Comparison of ENCODE assay signal across 20 cellular contexts in genomic region chr1:182370532-182370931, GRCh38. TPM values are rescaled to one million over a fixed set of nuclear protein-coding genes. Genes with fewer than 3 reads are reported as not detected.
DNase-seq lines count a peak whose midpoint lies in the region; ATAC-seq lines count a peak whose summit lies in the region.
"Had no signal": no experiment of that assay in that cellular context is flagged by ENCODE, and none has a peak within 500 bp of the region (broad histone marks: within the 10 kb centered on the region; RNA-seq: fewer than 3 reads in every experiment).

No MANE protein-coding gene starts in this region.

- no peak overlapping the region for H3K4me3 Mint-ChIP-seq in activated CD4-positive, alpha-beta T cell treated with anti-CD3 and anti-CD28 coated beads for 36 hours
- H3K4me3 Mint-ChIP-seq: CD14-positive monocyte; CD4-positive, alpha-beta memory T cell; CD4-positive, CD25-positive, alpha-beta regulatory T cell; CD8-positive, alpha-beta memory T cell had no signal

- no peak overlapping the region for H3K27ac Mint-ChIP-seq in activated CD4-positive, alpha-beta T cell treated with anti-CD3 and anti-CD28 coated beads for 36 hours
- H3K27ac Mint-ChIP-seq: CD14-positive monocyte; CD4-positive, alpha-beta memory T cell; CD4-positive, CD25-positive, alpha-beta regulatory T cell; CD8-positive, alpha-beta memory T cell had no signal

- H3K27me3 Mint-ChIP-seq in activated CD4-positive, alpha-beta T cell treated with anti-CD3 and anti-CD28 coated beads for 36 hours, result no peaks in the 10 kb centered on the region

- H3K36me3 Mint-ChIP-seq in activated CD4-positive, alpha-beta T cell treated with anti-CD3 and anti-CD28 coated beads for 36 hours (ENCODE audit: low read depth), result no peaks in the 10 kb centered on the region
- H3K36me3 Mint-ChIP-seq: CD14-positive monocyte; CD4-positive, alpha-beta memory T cell; CD4-positive, CD25-positive, alpha-beta regulatory T cell; CD8-positive, alpha-beta memory T cell had no signal

- peak; percentile 55 for DNase-seq in NCI-H526 treated with DMSO at 0.1 percent for 48 hours (lab: John Stamatoyannopoulos, UW)
- peak; percentile 40 for DNase-seq in NCI-H82 treated with DMSO at 0.1 percent for 48 hours (lab: John Stamatoyannopoulos, UW; ENCODE audit: unreplicated experiment)
- no peak for DNase-seq in activated naive CD4-positive, alpha-beta T cell treated with anti-CD3 and anti-CD28 coated beads, Interleukin-2, amount 50 U/mL, for 16 hours
- DNase-seq in DMS53 treated with DMSO at 0.1 percent for 48 hours (lab: John Stamatoyannopoulos, UW; ENCODE audit: unreplicated experiment), result no peak
- DNase-seq in activated CD4-positive, alpha-beta T cell treated with anti-CD3 and anti-CD28 coated beads for 36 hours, result no peak
- DNase-seq: 8988T; ACHN; BE2C; C1 segment of cervical spinal cord; CD4-positive, alpha-beta memory T cell; CD4-positive, CD25-positive, alpha-beta regulatory T cell; CD8-positive, alpha-beta memory T cell; COR-L47; DMS 273 treated with DMSO at 0.1 percent for 48 hours; DMS153; DMS53; DMS79 treated with DMSO at 0.1 percent for 48 hours; GF-D8 had no signal

- ATAC-seq in activated CD4-positive, alpha-beta T cell treated with anti-CD3 and anti-CD28 coated beads for 36 hours, result no peak

- CTCF ChIA-PET in activated CD4-positive, alpha-beta T cell treated with anti-CD3 and anti-CD28 coated beads for 36 hours (lab: Charles Lee), result interaction anchor here (0.6 to 1.3 kb wide), 4 partner anchors 11 to 653 kb away, joined by 3 to 4 read pairs (median 3); no protein-coding TSS in a partner anchor

- intact Hi-C loops in activated CD4-positive, alpha-beta T cell treated with anti-CD3 and anti-CD28 coated beads for 36 hours (cut with DNase I, micrococcal nuclease), result no loop called here

- H3K9me3 Mint-ChIP-seq in activated CD4-positive, alpha-beta T cell treated with anti-CD3 and anti-CD28 coated beads for 36 hours (ENCODE audit: low read depth), result no peaks in the 10 kb centered on the region
- H3K9me3 Mint-ChIP-seq: CD14-positive monocyte; CD8-positive, alpha-beta memory T cell had no signal

- POLR2A ChIA-PET in activated CD4-positive, alpha-beta T cell treated with anti-CD3 and anti-CD28 coated beads for 36 hours (lab: Charles Lee), result no interaction called here

- no peaks in the 10 kb centered on the region for H3K4me1 Mint-ChIP-seq in activated CD4-positive, alpha-beta T cell treated with anti-CD3 and anti-CD28 coated beads for 36 hours
- H3K4me1 Mint-ChIP-seq: CD14-positive monocyte; CD4-positive, alpha-beta memory T cell; CD4-positive, CD25-positive, alpha-beta regulatory T cell; CD8-positive, alpha-beta memory T cell had no signal

RNA-seq across cellular contexts. Expression of gene GLUL, which starts 21.1 kb away (rescaled TPM):
- total RNA-seq in activated CD4-positive, alpha-beta T cell treated with anti-CD3 and anti-CD28 coated beads for 36 hours, result 10 to 100 TPM; 63.5 to 87.5 TPM

RNA-seq across cellular contexts. Expression of gene TEDDM1, which starts 29.9 kb away (rescaled TPM):
- total RNA-seq in activated CD4-positive, alpha-beta T cell treated with anti-CD3 and anti-CD28 coated beads for 36 hours, result not detected
- total RNA-seq: A673; CD4-positive, alpha-beta memory T cell; CD4-positive, CD25-positive, alpha-beta regulatory T cell; CD8-positive, alpha-beta memory T cell had no signal

Comparison
In these comparisons a context has a peak if more than half of its experiments do, and no peak if none do; other contexts are left out.
1. DNase-seq: peak in NCI-H526 treated with DMSO at 0.1 percent for 48 hours (single experiment) and NCI-H82 treated with DMSO at 0.1 percent for 48 hours (single experiment); none in activated naive CD4-positive, alpha-beta T cell treated with anti-CD3 and anti-CD28 coated beads, Interleukin-2, amount 50 U/mL, for 16 hours (single experiment), DMS53 treated with DMSO at 0.1 percent for 48 hours (single experiment) and activated CD4-positive, alpha-beta T cell treated with anti-CD3 and anti-CD28 coated beads for 36 hours (single experiment).